In the genomic region with DNA sequence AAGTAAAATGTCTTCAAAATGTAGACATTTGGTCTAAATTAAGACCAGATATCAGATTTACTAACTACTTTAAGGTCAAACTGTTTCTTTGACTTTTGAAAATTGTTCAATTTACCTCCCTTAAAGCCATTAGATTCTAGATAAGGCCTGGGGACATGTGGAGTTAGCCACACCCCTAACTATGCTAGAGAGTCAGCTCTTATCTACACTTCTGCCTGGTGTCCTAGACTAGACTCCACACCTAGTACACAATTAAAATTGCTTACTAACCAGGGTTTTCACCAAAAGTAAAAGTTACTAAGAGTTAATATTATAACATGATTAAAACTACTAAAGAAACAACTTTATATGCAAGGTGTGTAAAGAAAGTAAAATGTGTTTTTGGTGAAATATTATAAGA, we compare ENCODE assay signal across 34 cellular contexts. TPM values are rescaled to one million over a fixed set of nuclear protein-coding genes. Genes with fewer than 3 reads are reported as not detected.
"Had no signal": no experiment of that assay in that cellular context is flagged by ENCODE, and none has a peak within 500 bp of the region (broad histone marks: within the 10 kb centered on the region; RNA-seq: fewer than 3 reads in every experiment).

No MANE protein-coding gene starts in this region.

- ATAC-seq: foreskin keratinocyte; gastroesophageal sphincter; heart left ventricle; left lung; naive thymus-derived CD4-positive, alpha-beta T cell; sciatic nerve had no signal

- FAIRE-seq: kidney had no signal

- H3K4me3 ChIP-seq: dorsolateral prefrontal cortex, esophagus muscularis mucosa, gastroesophageal sphincter, heart left ventricle, hepatocyte, left lung, neural progenitor cell, prostate gland, right atrium auricular region, smooth muscle cell, stomach, thyroid gland had no signal

- H3K27ac ChIP-seq: dorsolateral prefrontal cortex, epithelial cell of prostate, esophagus muscularis mucosa, foreskin keratinocyte, gastroesophageal sphincter, heart left ventricle, hepatocyte, left lung, neural progenitor cell, prostate gland, right atrium auricular region, stomach, thyroid gland had no signal

- DNase-seq: dorsolateral prefrontal cortex; effector CD4-positive, alpha-beta T cell; foreskin keratinocyte; heart left ventricle; kidney; left lung; mesenchymal stem cell; midbrain; naive thymus-derived CD4-positive, alpha-beta T cell; stimulated activated CD4-positive, alpha-beta T cell treated with anti-CD3 and anti-CD28 coated beads, Interleukin-12 subunit alpha, Interleukin-12 subunit beta, amount 100 ng/mL, for 4 hours; stimulated activated CD4-positive, alpha-beta T cell treated with anti-CD3 and anti-CD28 coated beads, Interleukin-1b, Interleukin-23, amount 100 ng/mL, for 48 hours; stimulated activated CD4-positive, alpha-beta T cell treated with anti-CD3 and anti-CD28 coated beads, Interleukin-4, amount 100 ng/mL, for 1 hour; stimulated activated CD8-positive, alpha-beta memory T cell treated with anti-CD3 and anti-CD28 coated beads, Interleukin-4, amount 100 ng/mL, for 48 hours; stimulated activated naive CD4-positive, alpha-beta T cell treated with Interleukin-2 at 50 U/mL for 16 hours; stomach; thyroid gland; trophoblast cell had no signal

- H3K36me3 ChIP-seq: esophagus muscularis mucosa, gastroesophageal sphincter, heart left ventricle, left lung, prostate gland, right atrium auricular region, stomach, thyroid gland had no signal

- H3K4me1 ChIP-seq: foreskin keratinocyte, gastroesophageal sphincter, left lung, prostate gland, right atrium auricular region had no signal

- H3K9ac ChIP-seq: neural progenitor cell had no signal

- H3K79me2 ChIP-seq: hepatocyte had no signal

- H3K4me2 ChIP-seq: hepatocyte, neural progenitor cell, smooth muscle cell had no signal

- H3K27me3 ChIP-seq: right atrium auricular region, thyroid gland had no signal

- H2AFZ ChIP-seq: hepatocyte, neural progenitor cell had no signal

- H3K9me3 ChIP-seq: esophagus muscularis mucosa, gastroesophageal sphincter, heart left ventricle, left lung, prostate gland, right atrium auricular region, stomach, thyroid gland had no signal

RNA-seq across cellular contexts. Expression of gene DBX1, which starts 43.6 kb away (rescaled TPM):
- total RNA-seq: dorsolateral prefrontal cortex; esophagus muscularis mucosa; fibroblast of lung; foreskin keratinocyte; gastroesophageal sphincter; heart left ventricle; hepatocyte; kidney; left lung; lower leg skin; lung microvascular endothelial cell; mucosa of gallbladder; naive thymus-derived CD4-positive, alpha-beta T cell; osteoblast; prostate gland; right atrium auricular region; sciatic nerve; smooth muscle cell; stomach; subcutaneous adipose tissue; temporal lobe; thyroid gland; urinary bladder had no signal
- polyA plus RNA-seq: fibroblast of lung; foreskin keratinocyte; heart left ventricle; hepatocyte; naive thymus-derived CD4-positive, alpha-beta T cell; smooth muscle cell; stomach; urinary bladder had no signal
